ENCODE assay signal across 35 cellular contexts in genomic region chr22:22345781-22346180, GRCh38.
"Had no signal": no experiment of that assay in that cellular context is flagged by ENCODE, and none has a peak within 500 bp of the region (broad histone marks: within the 10 kb centered on the region; RNA-seq: fewer than 3 reads in every experiment).

No MANE protein-coding gene starts in this region.

- H3K36me3 Mint-ChIP-seq: activated CD4-positive, alpha-beta memory T cell treated with anti-CD3 and anti-CD28 coated beads for 36 hours; activated naive CD4-positive, alpha-beta T cell treated with anti-CD3 and anti-CD28 coated beads, Interleukin-2, amount 50 U/mL, for 72 hours; activated naive CD8-positive, alpha-beta T cell treated with anti-CD3 and anti-CD28 coated beads for 36 hours had no signal

- H3K27ac Mint-ChIP-seq: activated B cell treated with CpG ODN at 0.5 μM for 24 hours; activated CD4-positive, alpha-beta memory T cell treated with anti-CD3 and anti-CD28 coated beads for 36 hours; activated CD4-positive, alpha-beta T cell treated with anti-CD3 and anti-CD28 coated beads, Interleukin-2, amount 10 ng/mL, durations not matched to agents 7 days and 5 days; activated CD8-positive, alpha-beta T cell treated with anti-CD3 and anti-CD28 coated beads for 36 hours; activated naive CD4-positive, alpha-beta T cell treated with anti-CD3 and anti-CD28 coated beads for 36 hours; activated naive CD4-positive, alpha-beta T cell treated with anti-CD3 and anti-CD28 coated beads, Interleukin-2, amount 50 U/mL, for 72 hours; activated naive CD8-positive, alpha-beta T cell treated with anti-CD3 and anti-CD28 coated beads for 36 hours; activated T-cell treated with anti-CD3 and anti-CD28 coated beads, Interleukin-2, amount 50 U/mL, for 72 hours; activated T-helper 1 cell treated with anti-CD3 and anti-CD28 coated beads, Interleukin-12 subunit alpha, Interleukin-12 subunit beta, Interleukin-2, Interleukin-4 antibody, amounts not matched to agents 30 ng/mL and 10 ng/mL and 1 ng/mL, durations not matched to agents 14 hours and 24 hours and 36 hours; activated T-helper 17 cell treated with anti-CD3 and anti-CD28 coated beads, Interleukin-2, amount 50 U/mL, for 72 hours; T-helper 1 cell treated with Interleukin-12 subunit alpha and Interleukin-12 subunit beta and Interleukin-4 antibody, amounts not matched to agents 30 μg/mL and 1 μg/mL, for 36 hours; T-helper 2 cell treated with Interferon-gamma antibody and Interleukin-4, amounts not matched to agents 5 μg/mL and 100 μg/mL, for 36 hours had no signal

- H3K4me3 ChIP-seq: adrenal gland, body of pancreas, breast epithelium had no signal

- FAIRE-seq: astrocyte, colon, TTC549 had no signal

- ATAC-seq: activated CD8-positive, alpha-beta T cell treated with anti-CD3 and anti-CD28 coated beads for 36 hours; activated naive CD4-positive, alpha-beta T cell treated with anti-CD3 and anti-CD28 coated beads, Interleukin-2, amount 50 U/mL, for 72 hours; activated T-cell treated with anti-CD3 and anti-CD28 coated beads, Interleukin-2, amount 50 U/mL, for 4 hours; activated T-cell treated with anti-CD3 and anti-CD28 coated beads, Interleukin-2, amount 50 U/mL, for 72 hours; activated T-helper 17 cell treated with anti-CD3 and anti-CD28 coated beads, Interleukin-2, amount 50 U/mL, for 72 hours; body of pancreas had no signal

- H3K9me3 Mint-ChIP-seq: activated B cell treated with CpG ODN at 0.5 μM for 24 hours; activated CD4-positive, alpha-beta memory T cell treated with anti-CD3 and anti-CD28 coated beads for 36 hours; activated CD4-positive, alpha-beta T cell treated with anti-CD3 and anti-CD28 coated beads, Interleukin-2, amount 10 ng/mL, durations not matched to agents 7 days and 5 days; activated CD8-positive, alpha-beta T cell treated with anti-CD3 and anti-CD28 coated beads for 36 hours; activated naive CD4-positive, alpha-beta T cell treated with anti-CD3 and anti-CD28 coated beads for 36 hours; activated naive CD4-positive, alpha-beta T cell treated with anti-CD3 and anti-CD28 coated beads, Interleukin-2, amount 50 U/mL, for 72 hours; activated naive CD8-positive, alpha-beta T cell treated with anti-CD3 and anti-CD28 coated beads for 36 hours; activated T-cell treated with anti-CD3 and anti-CD28 coated beads, Interleukin-2, amount 50 U/mL, for 4 hours; activated T-cell treated with anti-CD3 and anti-CD28 coated beads, Interleukin-2, amount 50 U/mL, for 72 hours; activated T-helper 1 cell treated with anti-CD3 and anti-CD28 coated beads, Interleukin-12 subunit alpha, Interleukin-12 subunit beta, Interleukin-2, Interleukin-4 antibody, amounts not matched to agents 30 ng/mL and 10 ng/mL and 1 ng/mL, durations not matched to agents 14 hours and 24 hours and 36 hours; activated T-helper 17 cell treated with anti-CD3 and anti-CD28 coated beads, Interleukin-2, amount 50 U/mL, for 72 hours; T-helper 1 cell treated with Interleukin-12 subunit alpha and Interleukin-12 subunit beta and Interleukin-4 antibody, amounts not matched to agents 30 μg/mL and 1 μg/mL, for 36 hours; T-helper 2 cell treated with Interferon-gamma antibody and Interleukin-4, amounts not matched to agents 5 μg/mL and 100 μg/mL, for 36 hours had no signal

- H3K9me3 ChIP-seq: adrenal gland, body of pancreas, breast epithelium had no signal

- H3K4me1 Mint-ChIP-seq: activated naive CD8-positive, alpha-beta T cell treated with anti-CD3 and anti-CD28 coated beads for 36 hours; activated T-helper 17 cell treated with anti-CD3 and anti-CD28 coated beads, Interleukin-2, amount 50 U/mL, for 72 hours had no signal

- H3K27me3 Mint-ChIP-seq: activated B cell treated with CpG ODN at 0.5 μM for 24 hours had no signal

- H3K4me3 Mint-ChIP-seq: activated B cell treated with CpG ODN at 0.5 μM for 24 hours; activated CD4-positive, alpha-beta memory T cell treated with anti-CD3 and anti-CD28 coated beads for 36 hours; activated CD4-positive, alpha-beta T cell treated with anti-CD3 and anti-CD28 coated beads, Interleukin-2, amount 10 ng/mL, durations not matched to agents 7 days and 5 days; activated CD8-positive, alpha-beta T cell treated with anti-CD3 and anti-CD28 coated beads for 36 hours; activated naive CD4-positive, alpha-beta T cell treated with anti-CD3 and anti-CD28 coated beads for 36 hours; activated naive CD8-positive, alpha-beta T cell treated with anti-CD3 and anti-CD28 coated beads for 36 hours; activated T-cell treated with anti-CD3 and anti-CD28 coated beads, Interleukin-2, amount 50 U/mL, for 4 hours; activated T-cell treated with anti-CD3 and anti-CD28 coated beads, Interleukin-2, amount 50 U/mL, for 72 hours; activated T-helper 1 cell treated with anti-CD3 and anti-CD28 coated beads, Interleukin-12 subunit alpha, Interleukin-12 subunit beta, Interleukin-2, Interleukin-4 antibody, amounts not matched to agents 30 ng/mL and 10 ng/mL and 1 ng/mL, durations not matched to agents 14 hours and 24 hours and 36 hours; activated T-helper 17 cell treated with anti-CD3 and anti-CD28 coated beads, Interleukin-2, amount 50 U/mL, for 72 hours; T-helper 1 cell treated with Interleukin-12 subunit alpha and Interleukin-12 subunit beta and Interleukin-4 antibody, amounts not matched to agents 30 μg/mL and 1 μg/mL, for 36 hours; T-helper 2 cell treated with Interferon-gamma antibody and Interleukin-4, amounts not matched to agents 5 μg/mL and 100 μg/mL, for 36 hours had no signal

- H3K27me3 ChIP-seq: body of pancreas, breast epithelium had no signal

- DNase-seq: activated B cell treated with CpG ODN at 0.5 μM for 24 hours; activated CD4-positive, alpha-beta memory T cell treated with anti-CD3 and anti-CD28 coated beads for 36 hours; activated CD4-positive, alpha-beta T cell treated with anti-CD3 and anti-CD28 coated beads for 4 hours; activated CD4-positive, alpha-beta T cell treated with anti-CD3 and anti-CD28 coated beads, Interleukin-2, amount 10 ng/mL, durations not matched to agents 7 days and 5 days; activated CD4-positive, CD25-positive, alpha-beta regulatory T cell treated with anti-CD3 and anti-CD28 coated beads, Interleukin-2, amount 50 U/mL, for 72 hours; activated CD8-positive, alpha-beta memory T cell treated with anti-CD3 and anti-CD28 coated beads, Interleukin-2, amount 50 U/mL, for 4 hours; activated CD8-positive, alpha-beta T cell treated with anti-CD3 and anti-CD28 coated beads for 36 hours; activated effector memory CD4-positive, alpha-beta T cell treated with anti-CD3 and anti-CD28 coated beads, Interleukin-2, amount 50 U/mL, for 16 hours; activated gamma-delta T cell treated with Interleukin-2 at 50 U/mL for 16 hours; activated naive CD4-positive, alpha-beta T cell; activated naive CD4-positive, alpha-beta T cell treated with anti-CD3 and anti-CD28 coated beads for 36 hours; activated naive CD4-positive, alpha-beta T cell treated with anti-CD3 and anti-CD28 coated beads, Interleukin-2, amount 50 U/mL, for 16 hours; activated naive CD8-positive, alpha-beta T cell treated with anti-CD3 and anti-CD28 coated beads for 36 hours; activated T-cell treated with anti-CD3 and anti-CD28 coated beads for 4 hours; activated T-cell treated with anti-CD3 and anti-CD28 coated beads, Interleukin-2, amount 50 U/mL, for 1 hour; activated T-cell treated with anti-CD3 and anti-CD28 coated beads, Interleukin-2, amount 50 U/mL, for 4 hours; activated T-cell treated with anti-CD3 and anti-CD28 coated beads, Interleukin-2, amount 50 U/mL, for 72 hours; adrenal gland; amniotic stem cell; aorta; body of pancreas; brain microvascular endothelial cell; central memory CD4-positive, alpha-beta T cell; T-helper 2 cell; T-helper 9 cell had no signal

- H3K36me3 ChIP-seq: adrenal gland, brain microvascular endothelial cell, breast epithelium had no signal

- H3K4me1 ChIP-seq: adrenal gland, breast epithelium had no signal

- H3K27ac ChIP-seq: adrenal gland, body of pancreas, brain microvascular endothelial cell, breast epithelium, VCaP had no signal
